17 cellular contexts compared by ENCODE assay signal in the genomic region with DNA sequence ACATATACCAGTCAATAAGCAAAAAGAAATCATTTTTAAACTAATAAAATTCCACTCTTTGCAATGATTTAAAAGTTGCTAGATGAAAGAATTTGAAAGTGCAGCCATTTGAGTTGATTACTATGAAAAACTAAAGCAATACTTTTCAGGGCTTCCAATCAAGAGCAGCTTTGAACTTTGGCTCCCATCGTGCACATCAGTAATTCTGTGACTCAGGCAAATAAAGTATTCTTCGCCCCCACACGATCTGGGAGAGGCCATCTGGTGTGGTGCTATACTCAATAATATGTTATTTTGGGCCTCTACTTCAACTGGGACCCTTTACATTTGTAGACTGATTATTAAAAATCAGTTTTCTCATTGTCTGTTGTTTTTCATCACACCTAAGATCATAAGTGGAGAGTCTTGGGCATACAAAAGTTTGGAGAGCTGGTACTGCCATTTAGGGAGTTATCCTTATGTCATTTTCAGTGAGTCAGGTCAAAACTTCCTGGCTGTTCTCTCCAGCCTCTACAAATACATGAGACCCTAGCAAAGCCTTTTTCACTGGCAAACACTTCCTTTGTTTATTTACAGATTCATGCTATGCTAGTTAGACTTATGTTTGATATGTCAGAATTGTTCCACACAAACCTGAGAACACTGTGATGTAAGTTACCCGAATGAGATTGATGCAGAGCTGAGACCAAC. TPM values are rescaled to one million over a fixed set of nuclear protein-coding genes. Genes with fewer than 3 reads are reported as not detected.
"Had no signal": no experiment of that assay in that cellular context is flagged by ENCODE, and none has a peak within 500 bp of the region (broad histone marks: within the 10 kb centered on the region; RNA-seq: fewer than 3 reads in every experiment).

No MANE protein-coding gene starts in this region.

- H3K9me3 ChIP-seq: heart left ventricle, psoas muscle, upper lobe of right lung had no signal

- DNase-seq: activated B cell treated with CpG ODN at 0.5 μM for 24 hours; activated CD4-positive, alpha-beta T cell treated with anti-CD3 and anti-CD28 coated beads, Interleukin-2, amount 10 ng/mL, durations not matched to agents 24 days and 14 days; activated T-cell treated with anti-CD3 and anti-CD28 coated beads for 4 hours; amygdala; endodermal cell; foreskin melanocyte; heart left ventricle; left ventricle myocardium superior; psoas muscle; stimulated activated CD4-positive, alpha-beta T cell treated with anti-CD3 and anti-CD28 coated beads, Interleukin-12 subunit alpha, Interleukin-12 subunit beta, amount 100 ng/mL, for 4 hours; stimulated activated naive CD4-positive, alpha-beta T cell treated with Interleukin-2 at 50 U/mL for 16 hours; T-helper 17 cell; upper lobe of right lung had no signal

- H3K4me3 ChIP-seq: heart left ventricle, psoas muscle, upper lobe of right lung had no signal

- H3K27me3 ChIP-seq: heart left ventricle, upper lobe of right lung had no signal

- ATAC-seq: esophagus mucosa, heart left ventricle, left ventricle myocardium superior, psoas muscle, sciatic nerve, T-helper 17 cell, upper lobe of right lung had no signal

- FAIRE-seq: keratinocyte had no signal

- H3K27ac ChIP-seq: heart left ventricle, psoas muscle, upper lobe of right lung had no signal

- H3K4me1 ChIP-seq: upper lobe of right lung had no signal

- H3K36me3 ChIP-seq: heart left ventricle, upper lobe of right lung had no signal

RNA-seq across cellular contexts. Expression of a gene that starts 20.3 kb away (rescaled TPM):
- total RNA-seq: activated B cell treated with CpG ODN at 0.5 μM for 24 hours, T-helper 17 cell had no signal
- polyA plus RNA-seq: neural cell had no signal
